18 cellular contexts compared by ENCODE assay signal in the genomic region with DNA sequence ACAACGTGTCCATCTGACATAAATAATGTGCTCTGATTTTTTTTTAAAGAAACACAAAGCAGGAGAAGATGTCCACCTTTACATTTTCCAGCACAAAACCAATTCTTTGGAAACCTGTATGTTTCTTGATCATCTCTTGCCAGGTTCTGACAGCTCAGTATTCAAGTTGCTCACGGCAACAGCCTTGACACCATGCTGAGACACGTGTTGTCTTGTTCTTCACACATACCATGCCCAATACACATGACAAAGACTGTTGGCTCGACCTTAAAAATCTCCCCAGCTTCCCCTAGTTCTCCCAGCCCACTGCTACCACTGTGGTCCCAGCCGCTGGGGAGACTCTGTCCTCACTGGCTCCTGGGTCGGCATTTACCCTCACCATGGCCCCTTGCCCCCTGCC.
DNase-seq lines count a peak whose midpoint lies in the region; ATAC-seq, FAIRE-seq and TF ChIP-seq lines count a peak whose summit lies in the region.
"Had no signal": no experiment of that assay in that cellular context is flagged by ENCODE, and none has a peak within 500 bp of the region (broad histone marks: within the 10 kb centered on the region; RNA-seq: fewer than 3 reads in every experiment).

No MANE protein-coding gene starts in this region.

- no peak for ATAC-seq in HG03095 (IDR thresholded peaks at IDR 0.05; ENCODE audit: unreplicated experiment)
- ATAC-seq in esophagus mucosa: no peak
- ATAC-seq: CD8-positive, alpha-beta T cell; T-cell had no signal

- H2BK12ac ChIP-seq in H9 (ENCODE audit: insufficient read length, low read depth, low read length) (no peak overlapping the region), H1 (ENCODE audit: low read depth, low read length) (peak overlapping the region; percentile 39; the same call in 1 of the 2 replicates)

- H3K18ac ChIP-seq in H9 (ENCODE audit: insufficient read length, low read depth, low read length) (no peak overlapping the region), H1 (ENCODE audit: extremely low read depth, low read length) (0 out of 2 replicates have a peak overlapping the region, but pooled peaks have one; percentile 6), mesendoderm (ENCODE audit: low read length) (no peak overlapping the region)

- H3K4me1 ChIP-seq in H9 (ENCODE audit: insufficient read depth, low read length): no peaks in the 10 kb centered on the region
- peaks cover 0 to 5% (median 1%) of the 10 kb centered on the region in 4 experiments; a peak in 2 of 7 replicates for H3K4me1 ChIP-seq in H1 (replicated peaks in 1 of 4; ENCODE audit: control insufficient read depth in 3 of 4, insufficient read depth in 4 of 4, low read length in 3 of 4)
- no peaks in the 10 kb centered on the region for H3K4me1 ChIP-seq in mesendoderm (ENCODE audit: control insufficient read depth, low read depth, low read length)
- H3K4me1 ChIP-seq: BLaER1 treated with 17β-estradiol and CSF1 and Interleukin-3, amounts not matched to agents 10 nM and 100 nM had no signal

- DNase-seq in ELF-1 (ENCODE audit: low read depth, low spot score) (peak; percentile 61), H9 (no peak), H1 (ENCODE audit: low read depth in 1 of 2, low spot score in 2 of 2) (no peak), mesendoderm (peak; percentile 94), KG1 (lab: John Stamatoyannopoulos, UW) (no peak)
- DNase-seq: CD8-positive, alpha-beta T cell; DMS53; EL; HFFc6; NCI-H1105; NCI-H2081; NCI-H2227 treated with DMSO at 0.1 percent for 48 hours; PC-9; T-cell had no signal

- H2AFZ ChIP-seq in H9 (ENCODE audit: low read length) (no peak overlapping the region), H1 (ENCODE audit: low read length) (no peak overlapping the region)
- H2AFZ ChIP-seq: PC-9 had no signal

- H4K91ac ChIP-seq in H9 (ENCODE audit: insufficient read length, low read depth, low read length) (no peak overlapping the region), H1 (replicated peaks; ENCODE audit: insufficient read length, low read length) (no peak overlapping the region)

- POLR2A ChIA-PET in H1 (lab: Charles Lee; ENCODE audit: partially characterized antibody): interaction anchor here (0.7 kb wide), 1 partner anchor 8 kb away, joined by 5 read pairs; no protein-coding TSS in a partner anchor

- H3K27ac ChIP-seq in H9 (ENCODE audit: insufficient read length, low read depth, low read length) (no peak overlapping the region), H1 (ENCODE audit: low read depth, low read length) (no peak overlapping the region), mesendoderm (ENCODE audit: low read depth, low read length) (no peak overlapping the region)
- H3K27ac ChIP-seq: BLaER1 treated with 17β-estradiol and CSF1 and Interleukin-3, amounts not matched to agents 10 nM and 100 nM; PC-9 had no signal

- H4K20me1 ChIP-seq in H9 (ENCODE audit: control insufficient read depth, insufficient read depth, insufficient read length) (no peaks in the 10 kb centered on the region), H1 (replicated peaks in 1 of 2; ENCODE audit: control insufficient read depth in 1 of 2, insufficient read depth in 2 of 2, low read length in 2 of 2) (no peaks in the 10 kb centered on the region)
- H4K20me1 ChIP-seq: BLaER1 treated with 17β-estradiol and CSF1 and Interleukin-3, amounts not matched to agents 10 nM and 100 nM had no signal

- peaks cover 0 to 4% (median 0%) of the 10 kb centered on the region in 3 experiments; a peak in 1 of 7 replicates for H3K36me3 Mint-ChIP-seq in H9 (ENCODE audit: insufficient read depth in 1 of 3, low read depth in 3 of 3)
- H3K36me3 Mint-ChIP-seq: CD8-positive, alpha-beta T cell; T-cell had no signal

- H3K36me3 ChIP-seq in H1 (ENCODE audit: control insufficient read depth in 2 of 4, insufficient read depth in 4 of 4, low read length in 3 of 4) (no peaks in the 10 kb centered on the region), mesendoderm (ENCODE audit: control insufficient read depth, insufficient read depth, low read length) (no peaks in the 10 kb centered on the region)
- H3K36me3 ChIP-seq: BLaER1 treated with 17β-estradiol and CSF1 and Interleukin-3, amounts not matched to agents 10 nM and 100 nM had no signal

- H3K27me3 ChIP-seq in H9 (ENCODE audit: insufficient read depth, low read length) (no peaks in the 10 kb centered on the region), H1 (replicated peaks in 1 of 4; ENCODE audit: control insufficient read depth in 3 of 4, extremely low read depth in 1 of 4, insufficient read depth in 3 of 4, low read length in 3 of 4) (no peaks in the 10 kb centered on the region; a peak in 1 of 7 replicates), mesendoderm (ENCODE audit: insufficient read depth, low read length, poor library complexity) (no peaks in the 10 kb centered on the region)
- H3K27me3 ChIP-seq: BLaER1 treated with 17β-estradiol and CSF1 and Interleukin-3, amounts not matched to agents 10 nM and 100 nM had no signal

- H3K79me1 ChIP-seq in H9 (ENCODE audit: insufficient read depth, low read depth, low read length, poor library complexity, severe bottlenecking) (no peaks in the 10 kb centered on the region), H1 (ENCODE audit: low read depth, low read length) (no peaks in the 10 kb centered on the region; the same call in 1 of the 2 replicates), mesendoderm (ENCODE audit: low read length) (no peaks in the 10 kb centered on the region)

- TF ChIP-seq EP300 in H1 (IDR thresholded peaks at IDR 0.05; ENCODE audit: borderline replicate concordance in 1 of 2, low read depth in 2 of 2, low read length in 2 of 2): no peak

- no peak overlapping the region for H3K9ac ChIP-seq in H9 (ENCODE audit: extremely low read depth, insufficient read length, low read length)
- no peak overlapping the region for H3K9ac ChIP-seq in H1 (replicated peaks in 1 of 4; ENCODE audit: extremely low read depth in 1 of 4, low read depth in 3 of 4, low read length in 3 of 4)
- no peak overlapping the region for H3K9ac ChIP-seq in mesendoderm (ENCODE audit: low read length)
- H3K9ac ChIP-seq: BLaER1 treated with 17β-estradiol and CSF1 and Interleukin-3, amounts not matched to agents 10 nM and 100 nM had no signal

- peaks cover 23 to 26% of the 10 kb centered on the region in 2 experiments for H3K4me1 Mint-ChIP-seq in H9
- H3K4me1 Mint-ChIP-seq: T-cell had no signal

- WGBS in H9 (ENCODE audit: extremely low coverage, insufficient read length, low lambda C conversion rate): no CpG with 5 or more reads among the region's 6 CpGs
- 58% methylated on average over 6 of the region's 6 CpGs; no CpG with 5 or more reads in 1 of the 2 experiments for WGBS in H1 (ENCODE audit: extremely low coverage in 1 of 2, insufficient coverage in 1 of 2, insufficient read length in 1 of 2, insufficient replicate concordance in 2 of 2, low coverage in 1 of 2, low lambda C conversion rate in 2 of 2, missing lambda C conversion rate in 1 of 2), 2 experiments
- WGBS in mesendoderm (ENCODE audit: extremely low coverage, insufficient coverage, low lambda C conversion rate): no CpG with 5 or more reads among the region's 6 CpGs

- H2BK15ac ChIP-seq in H9 (ENCODE audit: low read depth, low read length) (no peak overlapping the region), H1 (ENCODE audit: low read length) (0 out of 2 replicates have a peak overlapping the region, but pooled peaks have one; percentile 88), mesendoderm (replicated peaks; ENCODE audit: low read depth) (no peak overlapping the region)

- no peaks in the 10 kb centered on the region; a peak in 1 of 5 replicates for H3K9me3 Mint-ChIP-seq in H9
- H3K9me3 Mint-ChIP-seq: CD8-positive, alpha-beta T cell; HFFc6; T-cell had no signal

- H2BK5ac ChIP-seq in H9 (ENCODE audit: insufficient read length, low read length) (no peak overlapping the region), H1 (ENCODE audit: low read depth, low read length) (no peak overlapping the region), mesendoderm (ENCODE audit: low read length) (peak overlapping the region; percentile 55)

- H2AK5ac ChIP-seq in H9 (ENCODE audit: insufficient read length, low read length) (no peak overlapping the region), H1 (ENCODE audit: low read depth, low read length) (0 out of 2 replicates have a peak overlapping the region, but pooled peaks have one; percentile 65), mesendoderm (ENCODE audit: low read length) (peak overlapping the region; percentile 48)

- no peak overlapping the region; a peak in 1 of 5 replicates for H3K4me3 Mint-ChIP-seq in H9
- H3K4me3 Mint-ChIP-seq: CD8-positive, alpha-beta T cell; HFFc6; T-cell had no signal

- H3K14ac ChIP-seq in H9 (ENCODE audit: insufficient read depth, low read length) (no peak overlapping the region), H1 (ENCODE audit: insufficient read length) (no peak overlapping the region)

- H3K27ac Mint-ChIP-seq in H9: peak overlapping the region in 2 of 3 experiments; percentile 55 to 76; a peak in 2 of 7 replicates
- H3K27ac Mint-ChIP-seq: CD8-positive, alpha-beta T cell; HFFc6 had no signal

- TF ChIP-seq CTCF in H9 (conservative IDR thresholded peaks at IDR 0.05): no peak
- no peak for TF ChIP-seq CTCF in H1 (IDR thresholded peaks at IDR 0.05; ENCODE audit: control extremely low read depth in 1 of 3, insufficient read depth in 1 of 3, low read depth in 1 of 3, low read length in 3 of 3)

- H2BK120ac ChIP-seq in H9 (ENCODE audit: low read depth, low read length, poor library complexity, severe bottlenecking) (no peak overlapping the region), H1 (replicated peaks; ENCODE audit: low read depth, low read length) (no peak overlapping the region), mesendoderm (ENCODE audit: low read depth, low read length) (no peak overlapping the region)

- H3K9me3 ChIP-seq in H9 (ENCODE audit: control insufficient read depth, low read depth, low read length): no peaks in the 10 kb centered on the region
- H3K9me3 ChIP-seq in H1 (ENCODE audit: insufficient read depth in 2 of 2, low read depth in 1 of 2, low read length in 1 of 2): no peaks in the 10 kb centered on the region
- H3K9me3 ChIP-seq: BLaER1 treated with 17β-estradiol and CSF1 and Interleukin-3, amounts not matched to agents 10 nM and 100 nM had no signal

- H3K23me2 ChIP-seq in H9 (ENCODE audit: insufficient read length, low read depth, low read length, poor library complexity, severe bottlenecking): no peaks in the 10 kb centered on the region
- no peaks in the 10 kb centered on the region for H3K23me2 ChIP-seq in H1 (ENCODE audit: low read depth, low read length)

- H3K4me2 ChIP-seq in H9 (ENCODE audit: insufficient read depth, insufficient read length, low read length) (no peak overlapping the region), H1 (ENCODE audit: insufficient read depth in 1 of 2, low read depth in 2 of 2, low read length in 2 of 2) (no peak overlapping the region), mesendoderm (ENCODE audit: low read length) (no peak overlapping the region)
- H3K4me2 ChIP-seq: BLaER1 treated with 17β-estradiol and CSF1 and Interleukin-3, amounts not matched to agents 10 nM and 100 nM; PC-9 had no signal

- H4K8ac ChIP-seq in H9 (replicated peaks; ENCODE audit: insufficient read length, low read depth, low read length) (no peak overlapping the region), H1 (ENCODE audit: extremely low read depth, insufficient read depth, low read length) (no peak overlapping the region), mesendoderm (ENCODE audit: low read depth, low read length) (no peak overlapping the region)

- H3K27me3 Mint-ChIP-seq in H9 (ENCODE audit: low read depth): peaks cover 7% of the 10 kb centered on the region

- H3K4ac ChIP-seq in H9 (ENCODE audit: low read depth, low read length): no peak overlapping the region
- no peak overlapping the region for H3K4ac ChIP-seq in H1 (replicated peaks; ENCODE audit: insufficient read length, low read depth, low read length)
- H3K4ac ChIP-seq in mesendoderm (ENCODE audit: low read depth, low read length): no peak overlapping the region

- TF ChIP-seq RAD21 in H1 (IDR thresholded peaks at IDR 0.05 in 1 of 2, conservative IDR thresholded peaks at IDR 0.05 in 1 of 2; ENCODE audit: low read depth in 2 of 2, low read length in 2 of 2): no peak

- CTCF ChIA-PET in H1 (lab: Charles Lee; ENCODE audit: partially characterized antibody): interaction anchor here (1.4 to 2.7 kb wide), 2 partner anchors 312 to 631 kb away, joined by 6 to 9 read pairs; no protein-coding TSS in a partner anchor

- no peak for FAIRE-seq in H1 (lab: Jason Lieb, UNC)
- FAIRE-seq: GM12891 had no signal

- TF ChIP-seq POLR2A in H1 (IDR thresholded peaks at IDR 0.05; ENCODE audit: control extremely low read depth in 1 of 2, low read depth in 2 of 2, low read length in 2 of 2): no peak

- H3K56ac ChIP-seq in H9 (ENCODE audit: insufficient read length, low read depth, low read length): no peak overlapping the region
- no peak overlapping the region for H3K56ac ChIP-seq in H1 (replicated peaks; ENCODE audit: insufficient read length, low read depth, low read length)
- peak overlapping the region; percentile 39 for H3K56ac ChIP-seq in mesendoderm (ENCODE audit: low read length)

- H3K79me2 ChIP-seq in H9 (ENCODE audit: insufficient read depth, low read length): no peaks in the 10 kb centered on the region
- H3K79me2 ChIP-seq in H1 (ENCODE audit: control insufficient read depth in 1 of 2, insufficient read depth in 2 of 2, low read length in 2 of 2): no peaks in the 10 kb centered on the region
- H3K79me2 ChIP-seq in mesendoderm (ENCODE audit: control insufficient read depth, insufficient read depth, low read length): no peaks in the 10 kb centered on the region

- H3K23ac ChIP-seq in H9 (ENCODE audit: insufficient read length, low read depth, low read length): no peak overlapping the region
- H3K23ac ChIP-seq in H1 (ENCODE audit: insufficient read length): no peak overlapping the region
- no peak overlapping the region for H3K23ac ChIP-seq in mesendoderm (ENCODE audit: low read length)

- H3K4me3 ChIP-seq in H1 (ENCODE audit: extremely low read depth in 1 of 4, insufficient read depth in 2 of 4, low read depth in 3 of 4, low read length in 4 of 4): no peak overlapping the region
- H3K4me3 ChIP-seq in mesendoderm (ENCODE audit: low read length): no peak overlapping the region
- H3K4me3 ChIP-seq: BLaER1 treated with 17β-estradiol and CSF1 and Interleukin-3, amounts not matched to agents 10 nM and 100 nM; PC-9 had no signal

- H3T11ph ChIP-seq in H9 (ENCODE audit: low read length): no peak overlapping the region

- H2BK20ac ChIP-seq in H9 (ENCODE audit: low read depth, low read length, poor library complexity, severe bottlenecking) (no peak overlapping the region), H1 (ENCODE audit: low read length) (peak overlapping the region; percentile 86; the same call in 1 of the 2 replicates)

- no peak overlapping the region for H4K5ac ChIP-seq in H9 (ENCODE audit: insufficient read length, low read depth, low read length)
- no peak overlapping the region for H4K5ac ChIP-seq in H1 (ENCODE audit: insufficient read length, low read depth, low read length)
- H4K5ac ChIP-seq in mesendoderm (ENCODE audit: low read length): no peak overlapping the region

Comparison
In these comparisons a context has a peak if more than half of its experiments do, and no peak if none do; other contexts are left out.
1. DNase-seq: peak in ELF-1 (single experiment) and mesendoderm (single experiment); none in H9 (single experiment), H1 (0 of 2) and KG1 (single experiment).